9 cellular contexts compared by ENCODE assay signal in the genomic region with DNA sequence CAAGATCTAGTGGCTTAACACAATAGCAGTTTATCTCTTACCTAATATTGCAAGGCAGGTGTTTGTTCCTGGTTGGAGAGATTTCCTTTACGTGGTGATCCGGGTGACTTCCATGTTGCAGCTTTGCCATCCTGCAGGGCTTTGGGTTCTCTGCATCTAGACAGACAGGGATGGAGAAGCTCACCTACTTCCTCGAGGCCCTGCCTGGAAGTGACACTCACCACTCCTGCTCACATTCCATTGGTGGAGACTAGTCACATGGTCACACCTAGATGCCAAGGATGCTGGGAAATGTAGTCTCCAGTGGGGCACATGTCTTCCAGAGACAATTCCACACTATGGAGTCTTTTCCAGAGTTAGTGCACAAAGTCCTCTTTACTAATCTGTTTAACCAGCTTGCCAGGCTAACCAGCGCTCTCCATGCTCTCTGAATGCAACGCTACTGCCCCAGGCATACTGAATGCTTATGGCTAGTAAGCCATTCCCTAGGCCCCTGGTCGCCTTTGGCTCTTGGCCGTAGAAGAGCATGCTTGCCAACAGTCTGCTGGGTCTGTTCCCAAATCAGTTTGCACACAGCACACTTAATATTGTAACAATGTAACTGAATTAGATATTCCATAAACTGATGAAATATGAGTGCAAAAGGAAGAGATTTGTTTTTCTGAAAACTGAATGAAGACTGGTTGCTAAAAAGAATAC. TPM values are rescaled to one million over a fixed set of nuclear protein-coding genes. Genes with fewer than 3 reads are reported as not detected.
DNase-seq lines count a peak whose midpoint lies in the region; ATAC-seq, FAIRE-seq and TF ChIP-seq lines count a peak whose summit lies in the region.
"Had no signal": no experiment of that assay in that cellular context is flagged by ENCODE, and none has a peak within 500 bp of the region (broad histone marks: within the 10 kb centered on the region; RNA-seq: fewer than 3 reads in every experiment).

No MANE protein-coding gene starts in this region.

- ATAC-seq in PC-3: peak; percentile 66
- peak; percentile 71 to 80 for ATAC-seq in left cardiac atrium
- ATAC-seq in gastrocnemius medialis: peak; percentile 44 to 60
- no peak for ATAC-seq in GM21381 (IDR thresholded peaks at IDR 0.05; ENCODE audit: unreplicated experiment)

- no peaks in the 10 kb centered on the region for H3K9me2 ChIP-seq in PC-3 (replicated peaks; ENCODE audit: low read length)

- TF ChIP-seq POLR2A in adrenal gland (IDR thresholded peaks at IDR 0.05): no peak
- TF ChIP-seq POLR2A in gastrocnemius medialis (IDR thresholded peaks at IDR 0.05): no peak

- BruUV-seq in PC-3 (replicated peaks; lab: Mats Ljungman, UMichigan): no TSS peak

- H3F3A ChIP-seq in PC-3 (ENCODE audit: low read length, unreplicated experiment): no peaks in the 10 kb centered on the region

- H3K4me2 ChIP-seq in PC-3 (ENCODE audit: low read length): no peak overlapping the region

- no peak overlapping the region for H3K27ac Mint-ChIP-seq in type B pancreatic cell

- no peak overlapping the region for H3K9ac ChIP-seq in PC-3 (ENCODE audit: low read length)

- H3K4me1 Mint-ChIP-seq in type B pancreatic cell (ENCODE audit: unreplicated experiment): peaks cover 10% of the 10 kb centered on the region

- H3K9me3 ChIP-seq in PC-3 (ENCODE audit: low read length): no peaks in the 10 kb centered on the region
- H3K9me3 ChIP-seq in adrenal gland (replicated peaks in 1 of 3): no peaks in the 10 kb centered on the region
- no peaks in the 10 kb centered on the region for H3K9me3 ChIP-seq in gastrocnemius medialis

- intact Hi-C loops in PC-3 (cut with micrococcal nuclease): no loop called here
- intact Hi-C loops in adrenal gland (cut with DNase I): loop anchor here in 1 of 2 donors (10.0 kb wide), 1 partner anchor 354 kb away; no protein-coding TSS in a partner anchor
- intact Hi-C loops in left cardiac atrium (cut with DNase I): loop anchor here in 1 of 2 donors (10.0 kb wide), 1 partner anchor 524 kb away; a partner anchor contains a TSS
- intact Hi-C loops in gastrocnemius medialis (cut with DNase I; ENCODE audit: low total_unique reads): loop anchor here (5.0 to 10.0 kb wide), 4 partner anchors 228 to 527 kb away; a partner anchor contains a TSS

- no peaks in the 10 kb centered on the region for H4K20me1 ChIP-seq in PC-3 (ENCODE audit: low read length)

- in situ Hi-C loops in gastrocnemius medialis (cut with MboI; ENCODE audit: low sequenced_read_pairs in 4 of 4): loop anchor here (10.0 to 25.0 kb wide), 3 partner anchors 202 to 527 kb away; a partner anchor contains a TSS

- no peak for TF ChIP-seq CTCF in PC-3 (conservative IDR thresholded peaks at IDR 0.05; ENCODE audit: low read depth, low read length)
- TF ChIP-seq CTCF in adrenal gland (IDR thresholded peaks at IDR 0.05): no peak
- TF ChIP-seq CTCF in gastrocnemius medialis (IDR thresholded peaks at IDR 0.05 in 4 of 5, conservative IDR thresholded peaks at IDR 0.05 in 1 of 5): no peak
- TF ChIP-seq CTCF in type B pancreatic cell (conservative IDR thresholded peaks at IDR 0.05): no peak

- no peaks in the 10 kb centered on the region for H3K36me3 ChIP-seq in PC-3 (ENCODE audit: low read depth, low read length)
- no peaks in the 10 kb centered on the region for H3K36me3 ChIP-seq in adrenal gland (replicated peaks in 1 of 2)
- H3K36me3 ChIP-seq in gastrocnemius medialis: no peaks in the 10 kb centered on the region

- no peak overlapping the region for H2AFZ ChIP-seq in PC-3 (ENCODE audit: low read length)

- peak; percentile 94 for DNase-seq in DMS53 (lab: John Stamatoyannopoulos, UW)
- peak; percentile 100 for DNase-seq in HTR-8/SVneo (ENCODE audit: insufficient read length, low spot score)
- peak; percentile 80 for DNase-seq in PC-3
- DNase-seq in adrenal gland: peak; percentile 59 to 89 (median 77)
- no peak for DNase-seq in left cardiac atrium
- peak in 1 of 2 donors; percentile 69 for DNase-seq in gastrocnemius medialis
- no peak for DNase-seq in type B pancreatic cell (ENCODE audit: extremely low spot score, unreplicated experiment)

- H3K27me3 Mint-ChIP-seq in type B pancreatic cell: peaks cover 35% of the 10 kb centered on the region

- no peak overlapping the region for H3K4me3 Mint-ChIP-seq in type B pancreatic cell

- 71 to 76% (median 74%) methylated on average over 7 of the region's 7 CpGs for WGBS in adrenal gland, 4 donors

- no peak overlapping the region for H3K27ac ChIP-seq in PC-3 (ENCODE audit: low read length)
- no peak overlapping the region for H3K27ac ChIP-seq in adrenal gland
- H3K27ac ChIP-seq in gastrocnemius medialis: peak overlapping the region; percentile 70 to 79 (median 76)

- H3K27me3 ChIP-seq in PC-3 (ENCODE audit: low read length): no peaks in the 10 kb centered on the region
- H3K27me3 ChIP-seq in adrenal gland: no peaks in the 10 kb centered on the region
- no peaks in the 10 kb centered on the region for H3K27me3 ChIP-seq in gastrocnemius medialis

- H3K79me2 ChIP-seq in PC-3 (ENCODE audit: low read length): no peaks in the 10 kb centered on the region

- no peaks in the 10 kb centered on the region for H3K4me1 ChIP-seq in PC-3 (ENCODE audit: insufficient read depth, low read length)
- H3K4me1 ChIP-seq in adrenal gland (replicated peaks in 1 of 2): no peaks in the 10 kb centered on the region
- peaks cover 15% of the 10 kb centered on the region in 2 donors for H3K4me1 ChIP-seq in gastrocnemius medialis

- peaks cover 9% of the 10 kb centered on the region for H3K9me3 Mint-ChIP-seq in type B pancreatic cell

- FAIRE-seq in HTR-8/SVneo (lab: Jason Lieb, UNC): peak; percentile 100

- H3K4me3 ChIP-seq in PC-3 (ENCODE audit: low read length) (no peak overlapping the region), adrenal gland (no peak overlapping the region), gastrocnemius medialis (no peak overlapping the region)
- H3K4me3 ChIP-seq: skin epidermis had no signal

- POLR2A ChIA-PET in PC-3 (lab: Charles Lee; ENCODE audit: unreplicated experiment): no interaction called here

- H3K36me3 Mint-ChIP-seq in type B pancreatic cell: peaks cover 4% of the 10 kb centered on the region

- CTCF ChIA-PET in PC-3 (lab: Charles Lee): interaction anchor here (0.5 kb wide), 1 partner anchor 128 kb away, joined by 5 read pairs; no protein-coding TSS in a partner anchor

RNA-seq across cellular contexts. Expression of a gene that starts 6.7 kb away (rescaled TPM):
- total RNA-seq in PC-3 (2014; rRNA removed) (2.8 and 3.0 TPM in 2 replicates), adrenal gland (10 to 100 TPM in 1 of 8 donors, 1 to 10 TPM in 6, under 1 TPM in 1; 0.84 to 11.0 (median 3.5) TPM), left cardiac atrium (1 to 10 TPM; 2.2 to 2.6 TPM), gastrocnemius medialis (under 1 TPM in 1 of 4 donors, not detected in 3; 0.20 TPM), type B pancreatic cell (ENCODE audit: low replicate concordance) (0.31 and 0.36 TPM in 2 replicates)
- polyA plus RNA-seq in adrenal gland: under 1 TPM; 0.42 to 0.84 (median 0.56) TPM

RNA-seq across cellular contexts. Expression of a gene that starts 23.8 kb away (rescaled TPM):
- total RNA-seq in PC-3 (2014; rRNA removed): 0.26 TPM in 1 of 2 replicates, not detected in the other
- 100 to 1,000 TPM in 2 of 8 donors, 10 to 100 TPM in 6; 24.5 to 115 (median 63.1) TPM for total RNA-seq in adrenal gland
- polyA plus RNA-seq in adrenal gland: 10 to 100 TPM in 2 of 3 donors, 1 to 10 TPM in 1; 8.0 to 47.3 (median 19.1) TPM
- 10 to 100 TPM; 25.1 to 63.6 TPM for total RNA-seq in left cardiac atrium
- total RNA-seq in gastrocnemius medialis: 10 to 100 TPM; 16.4 to 65.3 (median 45.7) TPM
- total RNA-seq in type B pancreatic cell (ENCODE audit: low replicate concordance): not detected in 2 replicates

Comparison
In these comparisons a context has a peak if more than half of its experiments do, and no peak if none do; other contexts are left out.
1. DNase-seq: peak in DMS53 (single experiment), HTR-8/SVneo (single experiment), PC-3 (single experiment) and adrenal gland (7 of 7); none in left cardiac atrium (single experiment) and type B pancreatic cell (single experiment).
2. H3K27ac ChIP-seq: peak in gastrocnemius medialis (4 of 4); none in PC-3 (single experiment) and adrenal gland (0 of 5).
3. RNA of a gene that starts 23.8 kb away (total RNA-seq): 24.5 to 115 TPM in adrenal gland, 25.1 to 63.6 TPM in left cardiac atrium and 16.4 to 65.3 TPM in gastrocnemius medialis; 0.26 TPM in PC-3 and not detected in type B pancreatic cell; every median in the first group is over 10 times any median in the second.